1 cellular context compared by ENCODE assay signal in the genomic region with DNA sequence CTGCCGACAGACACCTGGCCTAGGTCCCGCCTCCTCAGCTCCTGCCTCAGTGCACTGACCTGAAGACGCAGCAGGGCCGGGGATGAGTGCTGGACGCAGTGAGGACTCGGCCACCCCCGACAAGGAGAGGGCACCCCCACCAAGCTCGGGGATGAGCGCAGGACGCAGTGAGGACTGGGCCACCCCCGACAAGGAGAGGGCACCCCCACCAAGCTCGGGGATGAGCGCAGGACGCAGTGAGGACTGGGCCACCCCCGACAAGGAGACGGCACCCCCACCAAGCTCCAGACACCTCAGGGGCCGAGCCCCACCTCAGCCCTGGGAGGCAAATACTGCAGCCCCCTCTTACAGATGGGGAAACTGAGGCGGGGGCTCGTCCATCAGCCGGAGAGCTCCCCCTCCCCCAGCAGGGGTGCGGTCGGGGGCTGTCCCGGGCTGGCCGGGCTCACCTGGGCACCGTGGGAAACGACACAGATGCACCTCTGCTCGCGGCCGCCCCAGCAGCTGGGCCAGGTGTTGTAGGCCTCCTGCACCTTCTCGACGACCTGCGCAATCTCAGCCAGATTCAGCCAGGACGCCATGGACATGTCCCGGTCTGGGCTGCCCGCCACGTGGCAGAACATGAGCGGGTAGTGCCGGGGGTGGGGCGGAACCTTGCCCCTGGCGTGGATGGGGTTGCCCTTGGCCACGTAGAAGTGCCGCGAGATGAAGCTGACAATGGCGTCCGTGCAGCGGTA.
TF ChIP-seq lines count a peak whose summit lies in the region.

No MANE protein-coding gene starts in this region.

TF ChIP-seq in HEK293, 187 proteins besides CTCF, POLR2A, EP300 and RAD21:
- TF ChIP-seq, protein P1, sequence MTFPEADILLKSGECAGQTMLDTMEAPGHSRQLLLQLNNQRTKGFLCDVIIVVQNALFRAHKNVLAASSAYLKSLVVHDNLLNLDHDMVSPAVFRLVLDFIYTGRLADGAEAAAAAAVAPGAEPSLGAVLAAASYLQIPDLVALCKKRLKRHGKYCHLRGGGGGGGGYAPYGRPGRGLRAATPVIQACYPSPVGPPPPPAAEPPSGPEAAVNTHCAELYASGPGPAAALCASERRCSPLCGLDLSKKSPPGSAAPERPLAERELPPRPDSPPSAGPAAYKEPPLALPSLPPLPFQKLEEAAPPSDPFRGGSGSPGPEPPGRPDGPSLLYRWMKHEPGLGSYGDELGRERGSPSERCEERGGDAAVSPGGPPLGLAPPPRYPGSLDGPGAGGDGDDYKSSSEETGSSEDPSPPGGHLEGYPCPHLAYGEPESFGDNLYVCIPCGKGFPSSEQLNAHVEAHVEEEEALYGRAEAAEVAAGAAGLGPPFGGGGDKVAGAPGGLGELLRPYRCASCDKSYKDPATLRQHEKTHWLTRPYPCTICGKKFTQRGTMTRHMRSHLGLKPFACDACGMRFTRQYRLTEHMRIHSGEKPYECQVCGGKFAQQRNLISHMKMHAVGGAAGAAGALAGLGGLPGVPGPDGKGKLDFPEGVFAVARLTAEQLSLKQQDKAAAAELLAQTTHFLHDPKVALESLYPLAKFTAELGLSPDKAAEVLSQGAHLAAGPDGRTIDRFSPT (tag by site-specific recombination; IDR thresholded peaks at IDR 0.05) = 0 out of 2 replicates have a peak, but pooled peaks have one; percentile 30
- TF ChIP-seq ZNF140 (tag by site-specific recombination; IDR thresholded peaks at IDR 0.05) = no peak
